In the genomic region with DNA sequence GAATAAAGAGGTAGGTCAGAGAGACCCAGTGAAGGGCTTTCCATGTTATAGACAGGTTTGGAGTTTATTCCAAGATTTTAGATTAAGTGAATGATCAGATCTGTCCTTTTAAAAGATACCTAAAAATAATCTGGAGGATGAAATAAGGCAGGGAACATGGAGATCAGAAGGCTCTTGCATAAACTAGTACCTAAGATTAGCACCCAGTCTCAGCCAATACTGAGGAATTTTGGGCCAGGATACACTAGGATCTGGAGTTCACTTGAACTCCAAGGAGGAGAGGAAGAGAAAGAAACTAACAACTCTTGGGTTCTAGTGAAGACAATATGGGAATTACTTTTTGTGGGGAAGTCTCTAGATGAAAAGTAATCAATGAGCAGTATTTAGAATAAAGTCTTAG, we compare ENCODE assay signal across 1 cellular context.
TF ChIP-seq lines count a peak whose summit lies in the region.

No MANE protein-coding gene starts in this region.

TF ChIP-seq in IMR-90, 13 proteins besides CTCF, POLR2A, EP300 and RAD21:
- TF ChIP-seq, protein P1, sequence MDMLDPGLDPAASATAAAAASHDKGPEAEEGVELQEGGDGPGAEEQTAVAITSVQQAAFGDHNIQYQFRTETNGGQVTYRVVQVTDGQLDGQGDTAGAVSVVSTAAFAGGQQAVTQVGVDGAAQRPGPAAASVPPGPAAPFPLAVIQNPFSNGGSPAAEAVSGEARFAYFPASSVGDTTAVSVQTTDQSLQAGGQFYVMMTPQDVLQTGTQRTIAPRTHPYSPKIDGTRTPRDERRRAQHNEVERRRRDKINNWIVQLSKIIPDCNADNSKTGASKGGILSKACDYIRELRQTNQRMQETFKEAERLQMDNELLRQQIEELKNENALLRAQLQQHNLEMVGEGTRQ (IDR thresholded peaks at IDR 0.05; ENCODE audit: low read depth, low read length) = no peak
- TF ChIP-seq CEBPB (IDR thresholded peaks at IDR 0.05; ENCODE audit: low read depth, low read length) (no peak), SMC3 (IDR thresholded peaks at IDR 0.05; ENCODE audit: low read depth, low read length) (no peak), MAZ (IDR thresholded peaks at IDR 0.05; ENCODE audit: borderline replicate concordance, low read depth, low read length) (no peak), MAFK (IDR thresholded peaks at IDR 0.05; ENCODE audit: low read depth, low read length) (no peak), RCOR1 (IDR thresholded peaks at IDR 0.05; ENCODE audit: insufficient replicate concordance, low read length) (no peak), CHD1 (IDR thresholded peaks at IDR 0.05; ENCODE audit: low read depth, low read length) (no peak), RFX5 (IDR thresholded peaks at IDR 0.05; ENCODE audit: low read depth, low read length) (no peak), NFE2L2 (IDR thresholded peaks at IDR 0.05; ENCODE audit: low read depth, low read length) (no peak), FOS (IDR thresholded peaks at IDR 0.05; ENCODE audit: low read depth, low read length) (no peak), BHLHE40 (IDR thresholded peaks at IDR 0.05; ENCODE audit: low read depth, low read length) (no peak)
- TF ChIP-seq, protein P2, sequence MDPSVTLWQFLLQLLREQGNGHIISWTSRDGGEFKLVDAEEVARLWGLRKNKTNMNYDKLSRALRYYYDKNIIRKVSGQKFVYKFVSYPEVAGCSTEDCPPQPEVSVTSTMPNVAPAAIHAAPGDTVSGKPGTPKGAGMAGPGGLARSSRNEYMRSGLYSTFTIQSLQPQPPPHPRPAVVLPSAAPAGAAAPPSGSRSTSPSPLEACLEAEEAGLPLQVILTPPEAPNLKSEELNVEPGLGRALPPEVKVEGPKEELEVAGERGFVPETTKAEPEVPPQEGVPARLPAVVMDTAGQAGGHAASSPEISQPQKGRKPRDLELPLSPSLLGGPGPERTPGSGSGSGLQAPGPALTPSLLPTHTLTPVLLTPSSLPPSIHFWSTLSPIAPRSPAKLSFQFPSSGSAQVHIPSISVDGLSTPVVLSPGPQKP (IDR thresholded peaks at IDR 0.05; ENCODE audit: borderline replicate concordance, low read depth, low read length) = no peak
